8 cellular contexts compared by ENCODE assay signal in the genomic region with DNA sequence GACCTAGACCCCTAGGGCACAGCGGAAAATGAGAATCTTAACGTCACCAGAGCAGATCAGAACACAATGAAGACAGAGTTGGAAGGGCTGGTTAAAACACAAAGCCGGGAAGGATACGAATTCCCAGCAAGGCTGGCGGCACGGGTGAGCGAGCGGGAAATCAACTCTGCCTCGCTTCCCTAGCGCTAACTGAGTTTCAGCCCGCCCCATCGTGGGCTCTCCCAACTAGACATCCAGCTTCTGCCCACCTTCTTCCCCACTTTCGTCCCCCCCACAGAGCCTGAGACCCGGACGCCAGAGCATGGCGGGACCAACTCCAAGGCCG. TPM values are rescaled to one million over a fixed set of nuclear protein-coding genes. Genes with fewer than 3 reads are reported as not detected.
DNase-seq lines count a peak whose midpoint lies in the region; ATAC-seq, FAIRE-seq and TF ChIP-seq lines count a peak whose summit lies in the region.

No MANE protein-coding gene starts in this region.

- H4K5ac ChIP-seq in H1 (ENCODE audit: insufficient read length, low read depth, low read length) = peak overlapping the region; percentile 71

- 1% methylated on average over 17 of the region's 17 CpGs; no CpG with 5 or more reads in 1 of the 2 experiments for WGBS in H1 (ENCODE audit: extremely low coverage in 1 of 2, insufficient coverage in 1 of 2, insufficient read length in 1 of 2, insufficient replicate concordance in 2 of 2, low coverage in 1 of 2, low lambda C conversion rate in 2 of 2, missing lambda C conversion rate in 1 of 2), 2 experiments

- no peak overlapping the region for H2BK20ac ChIP-seq in H1 (ENCODE audit: low read length)

- H2BK12ac ChIP-seq in H1 (ENCODE audit: low read depth, low read length) = peak overlapping the region; percentile 46; the same call in 1 of the 2 replicates

- CTCF ChIA-PET in CD4-positive, alpha-beta T cell (lab: Charles Lee) = no interaction called here
- CTCF ChIA-PET in H1 (lab: Charles Lee; ENCODE audit: partially characterized antibody) = interaction anchor here (0.6 kb wide), 3 partner anchors 35 to 156 kb away, joined by 3 to 4 read pairs (median 3); a partner anchor contains a TSS

- peaks cover 8% of the 10 kb centered on the region for H3K9me3 ChIP-seq in CD4-positive, alpha-beta T cell (ENCODE audit: control insufficient read depth, low read length)
- no peaks in the 10 kb centered on the region for H3K9me3 ChIP-seq in MM.1S (replicated peaks; ENCODE audit: insufficient read depth, low read length)
- H3K9me3 ChIP-seq in H1 (ENCODE audit: insufficient read depth in 2 of 2, low read depth in 1 of 2, low read length in 1 of 2) = peaks cover 7 to 11% of the 10 kb centered on the region in 2 experiments

- H3K79me1 ChIP-seq in H1 (ENCODE audit: low read depth, low read length) = no peaks in the 10 kb centered on the region; the same call in 1 of the 2 replicates

- H3K56ac ChIP-seq in H1 (replicated peaks; ENCODE audit: insufficient read length, low read depth, low read length) = peak overlapping the region; percentile 65

- TF ChIP-seq CTCF in CD4-positive, alpha-beta T cell (IDR thresholded peaks at IDR 0.05) = no peak
- TF ChIP-seq CTCF in MM.1S (IDR thresholded peaks at IDR 0.05; ENCODE audit: low read length) (no peak), H1 (IDR thresholded peaks at IDR 0.05; ENCODE audit: control extremely low read depth in 1 of 3, insufficient read depth in 1 of 3, low read depth in 1 of 3, low read length in 3 of 3) (no peak), neural crest cell (conservative IDR thresholded peaks at IDR 0.05) (no peak)

- peaks cover 23% of the 10 kb centered on the region for H3F3A ChIP-seq in MM.1S (ENCODE audit: insufficient read depth, low read length)

- H2BK120ac ChIP-seq in H1 (replicated peaks; ENCODE audit: low read depth, low read length) = no peak overlapping the region

- H3K4me1 Mint-ChIP-seq in CD4-positive, alpha-beta T cell (ENCODE audit: low read depth) = peaks cover 46% of the 10 kb centered on the region
- H3K4me1 Mint-ChIP-seq in neural crest cell = peaks cover 35% of the 10 kb centered on the region

- no peak for FAIRE-seq in H1 (lab: Jason Lieb, UNC)

- no peak overlapping the region for H3K14ac ChIP-seq in H1 (ENCODE audit: insufficient read length)

- H3K4me3 Mint-ChIP-seq in CD4-positive, alpha-beta T cell = peak overlapping the region; percentile 88
- peak overlapping the region; percentile 91 for H3K4me3 Mint-ChIP-seq in neural crest cell

- H2AK5ac ChIP-seq in H1 (ENCODE audit: low read depth, low read length) = no peak overlapping the region

- H3K23me2 ChIP-seq in H1 (ENCODE audit: low read depth, low read length) = peaks cover 5% of the 10 kb centered on the region; the same call in 1 of the 2 replicates

- H3K36me3 Mint-ChIP-seq in CD4-positive, alpha-beta T cell (ENCODE audit: low read depth) = peaks cover 55% of the 10 kb centered on the region
- H3K36me3 Mint-ChIP-seq in neural crest cell (ENCODE audit: low read depth) = peaks cover 4% of the 10 kb centered on the region

- intact Hi-C loops in CD4-positive, alpha-beta T cell (cut with DNase I, micrococcal nuclease) = loop anchor here (1.0 to 5.0 kb wide), 3 partner anchors 34 to 1311 kb away; a partner anchor contains a TSS
- intact Hi-C loops in posterior vena cava (cut with DNase I) = no loop called here

- no peaks in the 10 kb centered on the region for H3K27me3 Mint-ChIP-seq in CD4-positive, alpha-beta T cell
- H3K27me3 Mint-ChIP-seq in neural crest cell (ENCODE audit: low read depth) = no peaks in the 10 kb centered on the region

- DNase-seq in CD4-positive, alpha-beta T cell = no peak
- DNase-seq in MM.1S (no peak), H1 (ENCODE audit: low read depth in 1 of 2, low spot score in 2 of 2) (no peak), neural crest cell (ENCODE audit: low read depth, low spot score) (no peak), left lobe of liver (ENCODE audit: low spot score) (no peak), posterior vena cava (ENCODE audit: low spot score) (no peak), NCI-H748 treated with DMSO at 0.1 percent for 48 hours (lab: John Stamatoyannopoulos, UW) (no peak)
- DNase-seq in stimulated activated CD4-positive, alpha-beta T cell treated with anti-CD3 and anti-CD28 coated beads, Interleukin-1b, Interleukin-23, amount 100 ng/mL, for 48 hours = no peak

- H3K27ac Mint-ChIP-seq in CD4-positive, alpha-beta T cell = peak overlapping the region; percentile 91
- H3K27ac Mint-ChIP-seq in neural crest cell (ENCODE audit: unreplicated experiment) = peak overlapping the region; percentile 81

- H4K20me1 ChIP-seq in MM.1S (ENCODE audit: insufficient read depth, low read length) (0 out of 2 replicates have a peak, but pooled peaks cover 4% of the 10 kb centered on the region), H1 (replicated peaks in 1 of 2; ENCODE audit: control insufficient read depth in 1 of 2, insufficient read depth in 2 of 2, low read length in 2 of 2) (peaks cover 0 to 12% of the 10 kb centered on the region in 2 experiments)

- POLR2A ChIA-PET in CD4-positive, alpha-beta T cell (lab: Charles Lee) = interaction anchor here (0.9 to 3.6 kb wide), 8 partner anchors 20 to 517 kb away, joined by 3 to 30 read pairs (median 3); a partner anchor contains a TSS
- POLR2A ChIA-PET in H1 (lab: Charles Lee; ENCODE audit: partially characterized antibody) = interaction anchor here (1.0 to 2.0 kb wide), 6 partner anchors 11 to 96 kb away, joined by 3 to 17 read pairs (median 4); a partner anchor contains a TSS

- H4K91ac ChIP-seq in H1 (replicated peaks; ENCODE audit: insufficient read length, low read length) = no peak overlapping the region

- peak overlapping the region; percentile 97 for H3K27ac ChIP-seq in CD4-positive, alpha-beta T cell (ENCODE audit: low read depth, low read length)
- H3K27ac ChIP-seq in MM.1S (ENCODE audit: low read length) (peak overlapping the region; percentile 96), H1 (ENCODE audit: low read depth, low read length) (peak overlapping the region; percentile 97)

- peak overlapping the region; percentile 92; the same call in 1 of the 2 replicates for H3K18ac ChIP-seq in H1 (ENCODE audit: extremely low read depth, low read length)

- peaks cover 7% of the 10 kb centered on the region for H3K9me3 Mint-ChIP-seq in CD4-positive, alpha-beta T cell
- peaks cover 11% of the 10 kb centered on the region for H3K9me3 Mint-ChIP-seq in neural crest cell

- H3K4me2 ChIP-seq in MM.1S (ENCODE audit: low read depth, low read length) (peak overlapping the region; percentile 87), H1 (ENCODE audit: insufficient read depth in 1 of 2, low read depth in 2 of 2, low read length in 2 of 2) (peak overlapping the region; percentile 81 to 85)

- TF ChIP-seq EP300 in H1 (IDR thresholded peaks at IDR 0.05; ENCODE audit: borderline replicate concordance in 1 of 2, low read depth in 2 of 2, low read length in 2 of 2) = no peak

- peak; percentile 16 for ATAC-seq in CD4-positive, alpha-beta T cell (ENCODE audit: poor library complexity)
- ATAC-seq in left lobe of liver = no peak

- no peak overlapping the region for H2BK15ac ChIP-seq in H1 (ENCODE audit: low read length)

- peak overlapping the region; percentile 92 for H3K4ac ChIP-seq in H1 (replicated peaks; ENCODE audit: insufficient read length, low read depth, low read length)

- peak overlapping the region; percentile 98; the same call in 1 of the 2 replicates for H4K8ac ChIP-seq in H1 (ENCODE audit: extremely low read depth, insufficient read depth, low read length)

- H3K27me3 ChIP-seq in CD4-positive, alpha-beta T cell (ENCODE audit: control insufficient read depth, insufficient read depth, low read length) = no peaks in the 10 kb centered on the region
- H3K27me3 ChIP-seq in MM.1S (replicated peaks; ENCODE audit: insufficient read depth, low read length) (no peaks in the 10 kb centered on the region), H1 (replicated peaks in 1 of 4; ENCODE audit: control insufficient read depth in 3 of 4, extremely low read depth in 1 of 4, insufficient read depth in 3 of 4, low read length in 3 of 4) (no peaks in the 10 kb centered on the region)

- H3K9me2 ChIP-seq in MM.1S (replicated peaks; ENCODE audit: insufficient read depth, low read length) = no peaks in the 10 kb centered on the region

- TF ChIP-seq POLR2A in H1 (IDR thresholded peaks at IDR 0.05; ENCODE audit: control extremely low read depth in 1 of 2, low read depth in 2 of 2, low read length in 2 of 2) = no peak

- TF ChIP-seq RAD21 in H1 (IDR thresholded peaks at IDR 0.05 in 1 of 2, conservative IDR thresholded peaks at IDR 0.05 in 1 of 2; ENCODE audit: low read depth in 2 of 2, low read length in 2 of 2) = no peak

- H2AFZ ChIP-seq in MM.1S (ENCODE audit: low read length) (peak overlapping the region; percentile 54), H1 (ENCODE audit: low read length) (peak overlapping the region; percentile 28; the same call in 1 of the 2 replicates)

- H3K36me3 ChIP-seq in MM.1S (replicated peaks; ENCODE audit: insufficient read depth, low read length) = peaks cover 4% of the 10 kb centered on the region
- H3K36me3 ChIP-seq in H1 (ENCODE audit: control insufficient read depth in 2 of 4, insufficient read depth in 4 of 4, low read length in 3 of 4) = peaks cover 4 to 31% (median 10%) of the 10 kb centered on the region in 4 experiments; a peak in 6 of 8 replicates

- peak overlapping the region; percentile 94 for H2BK5ac ChIP-seq in H1 (ENCODE audit: low read depth, low read length)

- H3K23ac ChIP-seq in H1 (ENCODE audit: insufficient read length) = no peak overlapping the region

- H3K9ac ChIP-seq in MM.1S (ENCODE audit: low read length) = peak overlapping the region; percentile 96
- H3K9ac ChIP-seq in H1 (replicated peaks in 1 of 4; ENCODE audit: extremely low read depth in 1 of 4, low read depth in 3 of 4, low read length in 3 of 4) = peak overlapping the region; percentile 98 to 99 (median 98)

- H3K4me3 ChIP-seq in MM.1S (ENCODE audit: low read length) (peak overlapping the region; percentile 87), H1 (ENCODE audit: extremely low read depth in 1 of 4, insufficient read depth in 2 of 4, low read depth in 3 of 4, low read length in 4 of 4) (peak overlapping the region; percentile 87 to 100 (median 97))

- H3K4me1 ChIP-seq in MM.1S (ENCODE audit: low read length) = peaks cover 10% of the 10 kb centered on the region
- H3K4me1 ChIP-seq in H1 (replicated peaks in 1 of 4; ENCODE audit: control insufficient read depth in 3 of 4, insufficient read depth in 4 of 4, low read length in 3 of 4) = peaks cover 0 to 5% (median 0%) of the 10 kb centered on the region in 4 experiments; a peak in 3 of 7 replicates

- H3K79me2 ChIP-seq in MM.1S (ENCODE audit: low read length) = peaks cover 52% of the 10 kb centered on the region
- H3K79me2 ChIP-seq in H1 (ENCODE audit: control insufficient read depth in 1 of 2, insufficient read depth in 2 of 2, low read length in 2 of 2) = peaks cover 20 to 48% of the 10 kb centered on the region in 2 experiments

RNA-seq across cellular contexts. Expression of a gene that starts 0.4 kb away (rescaled TPM):
- total RNA-seq in CD4-positive, alpha-beta T cell = 100 to 1,000 TPM; 150 TPM
- 44.3 and 45.9 TPM in 2 replicates for total RNA-seq in H1 (2021; fragmentation: NEBNext Ultra II Directional; extraction: Animal tissue kit (Norgen Biotek cat#: 25700))
- 10.8 and 13.2 TPM in 2 replicates for polyA plus RNA-seq in H1 (2011; rRNA removed)
- 12.4 TPM for polyA plus RNA-seq in H1 (2011; cell fraction: cytosol; rRNA removed)
- polyA plus RNA-seq in H1 (2011; cell fraction: nucleus; rRNA removed) = 15.8 TPM
- polyA plus RNA-seq in H1 (2012, experiment 1 of 2) = 17.1 to 21.7 TPM (median 18.2 TPM) in 4 replicates
- 0.85 TPM for polyA plus RNA-seq in H1 (2012, experiment 2 of 2)
- polyA plus RNA-seq in H1 (2013, experiment 1 of 2) = 21.7 TPM
- 24.2 TPM for polyA plus RNA-seq in H1 (2013, experiment 2 of 2)
- polyA minus RNA-seq in H1 (2011; rRNA and poly(A)+ RNA removed) = 109 and 132 TPM in 2 replicates
- 25.0 TPM for polyA minus RNA-seq in H1 (2011; cell fraction: cytosol; rRNA and poly(A)+ RNA removed)
- polyA minus RNA-seq in H1 (2011; cell fraction: nucleus; rRNA and poly(A)+ RNA removed) = 53.5 TPM
- total RNA-seq in neural crest cell = 57.0 and 58.3 TPM in 2 replicates
- 12.1 TPM for total RNA-seq in left lobe of liver
- total RNA-seq in posterior vena cava = 10 to 100 TPM; 25.9 to 26.7 TPM

RNA-seq across cellular contexts. Expression of a gene that starts 34.1 kb away (rescaled TPM):
- 100 to 1,000 TPM; 142 to 144 TPM for total RNA-seq in CD4-positive, alpha-beta T cell
- total RNA-seq in H1 (2021; fragmentation: NEBNext Ultra II Directional; extraction: Animal tissue kit (Norgen Biotek cat#: 25700)) = 46.1 and 48.4 TPM in 2 replicates
- polyA plus RNA-seq in H1 (2011; rRNA removed) = 48.3 and 50.7 TPM in 2 replicates
- polyA plus RNA-seq in H1 (2011; cell fraction: cytosol; rRNA removed) = 51.4 TPM
- polyA plus RNA-seq in H1 (2011; cell fraction: nucleus; rRNA removed) = 58.1 TPM
- 35.5 to 50.3 TPM (median 37.5 TPM) in 4 replicates for polyA plus RNA-seq in H1 (2012, experiment 1 of 2)
- 23.4 TPM for polyA plus RNA-seq in H1 (2012, experiment 2 of 2)
- 27.4 TPM for polyA plus RNA-seq in H1 (2013, experiment 1 of 2)
- polyA plus RNA-seq in H1 (2013, experiment 2 of 2) = 25.2 TPM
- polyA minus RNA-seq in H1 (2011; rRNA and poly(A)+ RNA removed) = 96.5 and 101 TPM in 2 replicates
- polyA minus RNA-seq in H1 (2011; cell fraction: cytosol; rRNA and poly(A)+ RNA removed) = 46.2 TPM
- 103 TPM for polyA minus RNA-seq in H1 (2011; cell fraction: nucleus; rRNA and poly(A)+ RNA removed)
- total RNA-seq in neural crest cell (58.9 and 60.7 TPM in 2 replicates), left lobe of liver (8.2 TPM), posterior vena cava (10 to 100 TPM; 21.1 to 24.0 TPM)

Comparison
In these comparisons a context has a peak if more than half of its experiments do, and no peak if none do; other contexts are left out.
1. intact Hi-C loops: an anchor here in CD4-positive, alpha-beta T cell (1.0 to 5.0 kb wide); none called in posterior vena cava.